Comparison of ENCODE assay signal across 8 cellular contexts in the genomic region with DNA sequence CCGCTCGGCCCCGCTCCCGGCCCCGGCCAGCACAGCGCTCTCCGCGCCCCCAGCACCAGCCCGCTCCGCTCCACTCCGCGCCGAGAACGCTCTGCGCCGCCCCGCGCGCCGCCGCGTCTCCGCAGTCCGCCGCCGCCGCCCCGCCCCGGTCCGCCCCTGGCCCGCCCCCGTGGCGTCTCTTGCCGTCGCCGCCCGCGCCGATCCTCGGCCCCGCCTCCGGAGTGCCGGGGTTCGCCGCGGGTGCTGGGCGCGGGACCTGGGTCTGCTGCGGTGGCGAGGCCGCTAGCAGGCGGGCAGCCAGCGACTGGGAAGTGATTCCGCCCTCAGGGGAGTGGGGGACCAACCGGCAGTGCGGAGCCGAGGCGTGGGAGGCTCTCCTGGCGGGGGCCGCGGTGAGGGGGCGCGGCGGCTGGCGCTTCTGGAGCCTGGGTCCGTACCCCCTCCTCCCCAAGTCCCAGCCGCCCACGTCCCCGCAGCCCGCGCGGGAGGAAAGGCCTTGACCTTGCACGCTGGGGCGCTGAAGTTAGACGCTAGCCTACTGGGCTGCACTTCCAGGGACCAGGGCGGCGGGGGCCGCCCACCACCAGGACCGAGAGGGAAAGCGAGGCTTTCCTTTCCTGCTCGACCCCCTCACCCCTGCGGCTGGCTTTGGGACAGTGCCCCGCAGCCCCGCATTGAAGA. TPM values are rescaled to one million over a fixed set of nuclear protein-coding genes. Genes with fewer than 3 reads are reported as not detected.
DNase-seq lines count a peak whose midpoint lies in the region; ATAC-seq and TF ChIP-seq lines count a peak whose summit lies in the region.

A gene with protein sequence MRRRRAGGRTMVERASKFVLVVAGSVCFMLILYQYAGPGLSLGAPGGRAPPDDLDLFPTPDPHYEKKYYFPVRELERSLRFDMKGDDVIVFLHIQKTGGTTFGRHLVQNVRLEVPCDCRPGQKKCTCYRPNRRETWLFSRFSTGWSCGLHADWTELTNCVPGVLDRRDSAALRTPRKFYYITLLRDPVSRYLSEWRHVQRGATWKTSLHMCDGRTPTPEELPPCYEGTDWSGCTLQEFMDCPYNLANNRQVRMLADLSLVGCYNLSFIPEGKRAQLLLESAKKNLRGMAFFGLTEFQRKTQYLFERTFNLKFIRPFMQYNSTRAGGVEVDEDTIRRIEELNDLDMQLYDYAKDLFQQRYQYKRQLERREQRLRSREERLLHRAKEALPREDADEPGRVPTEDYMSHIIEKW (minus strand): TSS at position 93 of the 681 bp plus-strand sequence. CDS start 305 bp downstream, outside the sequence.

- DNase-seq in DMS 273 (lab: John Stamatoyannopoulos, UW; ENCODE audit: unreplicated experiment) (peak; percentile 93), RWPE1 (ENCODE audit: low spot score) (peak; percentile 86), fibroblast of gingiva (ENCODE audit: low read depth) (peak; percentile 86), naive B cell (peak; percentile 90)
- DNase-seq in activated T-helper 1 cell treated with anti-CD3 and anti-CD28 coated beads, Interleukin-12 subunit alpha, Interleukin-12 subunit beta, Interleukin-2, Interleukin-4 antibody, amounts not matched to agents 30 ng/mL and 10 ng/mL and 1 ng/mL, durations not matched to agents 14 hours and 24 hours and 36 hours (ENCODE audit: low spot score), result peak; percentile 88
- peak; percentile 91 to 93 for DNase-seq in stimulated activated effector memory CD8-positive, alpha-beta T cell treated with anti-CD3 and anti-CD28 coated beads, Interleukin-12 subunit alpha, Interleukin-12 subunit beta, amount 100 ng/mL, for 72 hours (ENCODE audit: low spot score in 2 of 2)

- no peaks in the 10 kb centered on the region for H3K9me3 ChIP-seq in HUES6 (ENCODE audit: control insufficient read depth, insufficient read depth, low read depth, low read length)

- peaks cover 11% of the 10 kb centered on the region for H3K36me3 ChIP-seq in HUES6 (ENCODE audit: control insufficient read depth, insufficient read depth, low read length)

- peak within 1 kb of the TSS; percentile 92 for H3K4me3 Mint-ChIP-seq in activated T-helper 1 cell treated with anti-CD3 and anti-CD28 coated beads, Interleukin-12 subunit alpha, Interleukin-12 subunit beta, Interleukin-2, Interleukin-4 antibody, amounts not matched to agents 30 ng/mL and 10 ng/mL and 1 ng/mL, durations not matched to agents 14 hours and 24 hours and 36 hours
- H3K4me3 Mint-ChIP-seq in naive B cell, result peak within 1 kb of the TSS; percentile 91 to 99 (median 94)
- H3K4me3 Mint-ChIP-seq in stimulated activated effector memory CD8-positive, alpha-beta T cell treated with anti-CD3 and anti-CD28 coated beads, Interleukin-12 subunit alpha, Interleukin-12 subunit beta, amount 100 ng/mL, for 72 hours, result peak within 1 kb of the TSS; percentile 75

- peak; percentile 69 for ATAC-seq in GM21423 (IDR thresholded peaks at IDR 0.05; ENCODE audit: unreplicated experiment)
- ATAC-seq in naive B cell (ENCODE audit: low read depth in 2 of 2), result peak; percentile 65 to 66
- peak; percentile 85 for ATAC-seq in stimulated activated effector memory CD8-positive, alpha-beta T cell treated with anti-CD3 and anti-CD28 coated beads, Interleukin-12 subunit alpha, Interleukin-12 subunit beta, amount 100 ng/mL, for 72 hours

- POLR2A ChIA-PET in RWPE1 (lab: Yijun Ruan, JAX; ENCODE audit: low non-redundant PET), result no interaction called here

- CTCF ChIA-PET in RWPE1 (lab: Yijun Ruan, JAX), result no interaction called here

- H3K4me1 ChIP-seq in HUES6 (ENCODE audit: control insufficient read depth, insufficient read depth, low read length), result peaks cover 60% of the 10 kb centered on the region

- H3K9ac ChIP-seq in HUES6 (ENCODE audit: low read length), result peak within 1 kb of the TSS; percentile 69

- H3K4me1 Mint-ChIP-seq in activated T-helper 1 cell treated with anti-CD3 and anti-CD28 coated beads, Interleukin-12 subunit alpha, Interleukin-12 subunit beta, Interleukin-2, Interleukin-4 antibody, amounts not matched to agents 30 ng/mL and 10 ng/mL and 1 ng/mL, durations not matched to agents 14 hours and 24 hours and 36 hours (ENCODE audit: low read depth), result peaks cover 21% of the 10 kb centered on the region
- H3K4me1 Mint-ChIP-seq in naive B cell, result peaks cover 33 to 53% (median 47%) of the 10 kb centered on the region in 3 donors
- peaks cover 52% of the 10 kb centered on the region for H3K4me1 Mint-ChIP-seq in stimulated activated effector memory CD8-positive, alpha-beta T cell treated with anti-CD3 and anti-CD28 coated beads, Interleukin-12 subunit alpha, Interleukin-12 subunit beta, amount 100 ng/mL, for 72 hours

- peaks cover 10% of the 10 kb centered on the region for H3K27me3 Mint-ChIP-seq in activated T-helper 1 cell treated with anti-CD3 and anti-CD28 coated beads, Interleukin-12 subunit alpha, Interleukin-12 subunit beta, Interleukin-2, Interleukin-4 antibody, amounts not matched to agents 30 ng/mL and 10 ng/mL and 1 ng/mL, durations not matched to agents 14 hours and 24 hours and 36 hours (ENCODE audit: insufficient read depth)
- H3K27me3 Mint-ChIP-seq in naive B cell, result no peaks in the 10 kb centered on the region

- peaks cover 37% of the 10 kb centered on the region for H3K27me3 ChIP-seq in HUES6 (ENCODE audit: control insufficient read depth, insufficient read depth, low read length)

- no peak for TF ChIP-seq CTCF in RWPE1 (conservative IDR thresholded peaks at IDR 0.05; ENCODE audit: low read depth)

- peak within 1 kb of the TSS; percentile 82 for H3K4me3 ChIP-seq in HUES6 (ENCODE audit: low read depth, low read length)

- peaks cover 14% of the 10 kb centered on the region for H3K36me3 Mint-ChIP-seq in activated T-helper 1 cell treated with anti-CD3 and anti-CD28 coated beads, Interleukin-12 subunit alpha, Interleukin-12 subunit beta, Interleukin-2, Interleukin-4 antibody, amounts not matched to agents 30 ng/mL and 10 ng/mL and 1 ng/mL, durations not matched to agents 14 hours and 24 hours and 36 hours (ENCODE audit: low read depth)
- H3K36me3 Mint-ChIP-seq in naive B cell, result no peaks in the 10 kb centered on the region
- H3K36me3 Mint-ChIP-seq in stimulated activated effector memory CD8-positive, alpha-beta T cell treated with anti-CD3 and anti-CD28 coated beads, Interleukin-12 subunit alpha, Interleukin-12 subunit beta, amount 100 ng/mL, for 72 hours, result no peaks in the 10 kb centered on the region

- H3K27ac ChIP-seq in HUES6 (ENCODE audit: low read depth, low read length) (no peak within 1 kb of the TSS), RWPE1 (peak within 1 kb of the TSS; percentile 44)

- H3K27ac Mint-ChIP-seq in activated T-helper 1 cell treated with anti-CD3 and anti-CD28 coated beads, Interleukin-12 subunit alpha, Interleukin-12 subunit beta, Interleukin-2, Interleukin-4 antibody, amounts not matched to agents 30 ng/mL and 10 ng/mL and 1 ng/mL, durations not matched to agents 14 hours and 24 hours and 36 hours, result no peak within 1 kb of the TSS
- H3K27ac Mint-ChIP-seq in naive B cell, result peak within 1 kb of the TSS; percentile 83 to 95 (median 93)
- no peak within 1 kb of the TSS for H3K27ac Mint-ChIP-seq in stimulated activated effector memory CD8-positive, alpha-beta T cell treated with anti-CD3 and anti-CD28 coated beads, Interleukin-12 subunit alpha, Interleukin-12 subunit beta, amount 100 ng/mL, for 72 hours

- intact Hi-C loops in activated T-helper 1 cell treated with anti-CD3 and anti-CD28 coated beads, Interleukin-12 subunit alpha, Interleukin-12 subunit beta, Interleukin-2, Interleukin-4 antibody, amounts not matched to agents 30 ng/mL and 10 ng/mL and 1 ng/mL, durations not matched to agents 14 hours and 24 hours and 36 hours (cut with micrococcal nuclease), result loop anchor here (5.0 to 10.0 kb wide), 4 partner anchors 142 to 794 kb away; a partner anchor contains a TSS

- H3K9me3 Mint-ChIP-seq in activated T-helper 1 cell treated with anti-CD3 and anti-CD28 coated beads, Interleukin-12 subunit alpha, Interleukin-12 subunit beta, Interleukin-2, Interleukin-4 antibody, amounts not matched to agents 30 ng/mL and 10 ng/mL and 1 ng/mL, durations not matched to agents 14 hours and 24 hours and 36 hours, result no peaks in the 10 kb centered on the region
- no peaks in the 10 kb centered on the region for H3K9me3 Mint-ChIP-seq in naive B cell
- H3K9me3 Mint-ChIP-seq in stimulated activated effector memory CD8-positive, alpha-beta T cell treated with anti-CD3 and anti-CD28 coated beads, Interleukin-12 subunit alpha, Interleukin-12 subunit beta, amount 100 ng/mL, for 72 hours, result no peaks in the 10 kb centered on the region

RNA-seq across cellular contexts. Expression of the gene that starts here (rescaled TPM):
- total RNA-seq in activated T-helper 1 cell treated with anti-CD3 and anti-CD28 coated beads, Interleukin-12 subunit alpha, Interleukin-12 subunit beta, Interleukin-2, Interleukin-4 antibody, amounts not matched to agents 30 ng/mL and 10 ng/mL and 1 ng/mL, durations not matched to agents 14 hours and 24 hours and 36 hours, result 21.6 and 22.3 TPM in 2 replicates
- 10 to 100 TPM in 2 of 6 donors, 1 to 10 TPM in 4; 3.3 to 11.5 (median 6.8) TPM for polyA plus RNA-seq in naive B cell (ENCODE audit: low read depth in 6 of 6)

Comparison
In these comparisons a context has a peak if more than half of its experiments do, and no peak if none do; other contexts are left out.
1. H3K27ac Mint-ChIP-seq: peak in naive B cell (6 of 6); none in activated T-helper 1 cell treated with anti-CD3 and anti-CD28 coated beads, Interleukin-12 subunit alpha, Interleukin-12 subunit beta, Interleukin-2, Interleukin-4 antibody, amounts not matched to agents 30 ng/mL and 10 ng/mL and 1 ng/mL, durations not matched to agents 14 hours and 24 hours and 36 hours (single experiment) and stimulated activated effector memory CD8-positive, alpha-beta T cell treated with anti-CD3 and anti-CD28 coated beads, Interleukin-12 subunit alpha, Interleukin-12 subunit beta, amount 100 ng/mL, for 72 hours (single experiment).
2. Peak in every context shown above with its lines, with median percentiles within 50 percentile points of each other: DNase-seq, ATAC-seq and H3K4me3 Mint-ChIP-seq.